In the genomic region with DNA sequence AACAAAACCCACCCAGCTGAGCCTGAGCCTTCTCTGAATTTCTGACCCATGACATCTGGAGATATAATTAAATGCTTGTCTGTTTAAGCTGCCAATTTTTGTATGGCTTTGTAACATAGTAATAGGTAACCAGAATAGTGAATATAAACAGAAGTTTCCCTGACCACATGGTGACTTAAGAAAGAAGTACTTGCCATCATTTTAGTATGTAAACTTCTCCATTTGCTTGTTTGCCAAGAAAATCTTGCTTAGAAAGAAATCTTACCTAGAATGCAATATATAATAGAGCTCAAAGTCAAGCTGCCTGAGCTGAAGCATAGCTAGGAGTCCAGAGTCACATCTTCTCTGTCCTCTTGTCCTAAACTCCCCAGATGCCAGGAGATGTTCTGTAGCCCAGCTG, we compare ENCODE assay signal across 22 cellular contexts.
DNase-seq lines count a peak whose midpoint lies in the region; ATAC-seq, FAIRE-seq and TF ChIP-seq lines count a peak whose summit lies in the region.
"Had no signal": no experiment of that assay in that cellular context is flagged by ENCODE, and none has a peak within 500 bp of the region (broad histone marks: within the 10 kb centered on the region; RNA-seq: fewer than 3 reads in every experiment).

No MANE protein-coding gene starts in this region.

- no peaks in the 10 kb centered on the region for H3K27me3 ChIP-seq in SK-N-SH (ENCODE audit: insufficient read depth)
- H3K27me3 ChIP-seq in small intestine (ENCODE audit: control insufficient read depth in 2 of 2, insufficient read depth in 2 of 2, low read length in 2 of 2) = no peaks in the 10 kb centered on the region

- H3K9me2 ChIP-seq in SK-N-SH = no peaks in the 10 kb centered on the region

- TF ChIP-seq CTCF in SK-N-SH (IDR thresholded peaks at IDR 0.05) = no peak
- TF ChIP-seq CTCF in GM13976 (IDR thresholded peaks at IDR 0.05; ENCODE audit: borderline replicate concordance, control extremely low read depth, extremely low read depth, insufficient read depth, missing control alignments) = no peak

- peaks cover 0 to 14% of the 10 kb centered on the region in 2 experiments; a peak in 3 of 4 replicates for H3K4me1 ChIP-seq in SK-N-SH (ENCODE audit: control insufficient read depth in 1 of 2, insufficient read depth in 2 of 2, low read depth in 1 of 2, low read length in 1 of 2)
- no peaks in the 10 kb centered on the region for H3K4me1 ChIP-seq in small intestine (ENCODE audit: control insufficient read depth in 2 of 2, insufficient read depth in 1 of 2, low read depth in 1 of 2, low read length in 1 of 2)

- peak; percentile 11; the same call in 1 of the 3 replicates for ATAC-seq in SK-N-SH treated with all-trans-retinoic acid at 6 μM for 48 hours
- ATAC-seq in HG03439 (IDR thresholded peaks at IDR 0.05; ENCODE audit: unreplicated experiment) = peak; percentile 25
- no peak for ATAC-seq in HG02798 (IDR thresholded peaks at IDR 0.05; ENCODE audit: poor library complexity, unreplicated experiment)
- ATAC-seq: Panc1, T-cell had no signal

- no peaks in the 10 kb centered on the region for H4K20me1 ChIP-seq in SK-N-SH (ENCODE audit: insufficient read depth)

- H3F3A ChIP-seq in SK-N-SH (replicated peaks; ENCODE audit: insufficient read depth) = peaks cover 3% of the 10 kb centered on the region

- H3K27ac ChIP-seq in SK-N-SH (ENCODE audit: low read depth in 2 of 2, low read length in 1 of 2) = no peak overlapping the region
- H3K27ac ChIP-seq in small intestine (ENCODE audit: low read depth in 1 of 2, low read length in 1 of 2) = peak overlapping the region in 1 of 2 donors; percentile 27
- H3K27ac ChIP-seq: HL-60 had no signal

- CTCF ChIA-PET in SK-N-SH (lab: Yijun Ruan, JAX) = interaction anchor here (0.7 to 1.7 kb wide), 3 partner anchors 22 to 285 kb away, joined by 3 to 4 read pairs (median 3); no protein-coding TSS in a partner anchor

- no peak overlapping the region for H3K4me3 ChIP-seq in SK-N-SH (ENCODE audit: low read depth in 2 of 2, low read length in 1 of 2)
- no peak overlapping the region for H3K4me3 ChIP-seq in small intestine (ENCODE audit: low read depth in 1 of 2, low read length in 2 of 2)

- POLR2A ChIA-PET in SK-N-SH (lab: Yijun Ruan, JAX) = no interaction called here

- TF ChIP-seq EP300 in SK-N-SH (IDR thresholded peaks at IDR 0.05; ENCODE audit: borderline replicate concordance in 1 of 2, low read depth in 1 of 2, low read length in 1 of 2) = no peak

- peaks cover 3% of the 10 kb centered on the region for H3K9me3 ChIP-seq in SK-N-SH
- no peaks in the 10 kb centered on the region for H3K9me3 ChIP-seq in small intestine (ENCODE audit: control insufficient read depth, low read depth)

- no peaks in the 10 kb centered on the region for H3K79me2 ChIP-seq in SK-N-SH (ENCODE audit: insufficient read depth)

- H3K36me3 ChIP-seq in SK-N-SH (replicated peaks in 1 of 2; ENCODE audit: control insufficient read depth in 1 of 2, insufficient read depth in 2 of 2, low read length in 1 of 2) = peaks cover 0 to 7% of the 10 kb centered on the region in 2 experiments
- no peaks in the 10 kb centered on the region for H3K36me3 ChIP-seq in small intestine (ENCODE audit: control insufficient read depth in 2 of 2, insufficient read depth in 2 of 2, low read length in 2 of 2)

- H3K4me2 ChIP-seq in SK-N-SH = no peak overlapping the region

- in situ Hi-C loops in GM13976 (cut with MboI; ENCODE audit: low sequenced_read_pairs, unreplicated experiment) = no loop called here

- FAIRE-seq in small intestine (lab: Jason Lieb, UNC) = no peak
- FAIRE-seq: GM12892, H54, HTR-8/SVneo had no signal

- H2AFZ ChIP-seq in SK-N-SH (ENCODE audit: low read depth) = no peak overlapping the region

- H3K9ac ChIP-seq in SK-N-SH = no peak overlapping the region

- DNase-seq in SK-N-SH (no peak), fibroblast of gingiva (ENCODE audit: low read depth) (peak; percentile 26), NCI-H2227 (lab: John Stamatoyannopoulos, UW; ENCODE audit: unreplicated experiment) (no peak), GM13976 (ENCODE audit: low spot score) (no peak), small intestine (no peak)
- DNase-seq: 8988T, C1 segment of cervical spinal cord, GF-D8, HFFc6, NCI-H1436, NCI-H2029, NCI-H2171, NCI-H82, T-cell had no signal

- no peak for TF ChIP-seq RAD21 in SK-N-SH (IDR thresholded peaks at IDR 0.05; ENCODE audit: low read length)

TF ChIP-seq in SK-N-SH treated with all-trans-retinoic acid at 6 μM for 48 hours, 23 proteins besides CTCF, POLR2A, EP300 and RAD21 (continues in another document):
- no peak for TF ChIP-seq BACH2 (CRISPR knock-in tag; IDR thresholded peaks at IDR 0.05; ENCODE audit: borderline replicate concordance)
- TF ChIP-seq, protein P1, sequence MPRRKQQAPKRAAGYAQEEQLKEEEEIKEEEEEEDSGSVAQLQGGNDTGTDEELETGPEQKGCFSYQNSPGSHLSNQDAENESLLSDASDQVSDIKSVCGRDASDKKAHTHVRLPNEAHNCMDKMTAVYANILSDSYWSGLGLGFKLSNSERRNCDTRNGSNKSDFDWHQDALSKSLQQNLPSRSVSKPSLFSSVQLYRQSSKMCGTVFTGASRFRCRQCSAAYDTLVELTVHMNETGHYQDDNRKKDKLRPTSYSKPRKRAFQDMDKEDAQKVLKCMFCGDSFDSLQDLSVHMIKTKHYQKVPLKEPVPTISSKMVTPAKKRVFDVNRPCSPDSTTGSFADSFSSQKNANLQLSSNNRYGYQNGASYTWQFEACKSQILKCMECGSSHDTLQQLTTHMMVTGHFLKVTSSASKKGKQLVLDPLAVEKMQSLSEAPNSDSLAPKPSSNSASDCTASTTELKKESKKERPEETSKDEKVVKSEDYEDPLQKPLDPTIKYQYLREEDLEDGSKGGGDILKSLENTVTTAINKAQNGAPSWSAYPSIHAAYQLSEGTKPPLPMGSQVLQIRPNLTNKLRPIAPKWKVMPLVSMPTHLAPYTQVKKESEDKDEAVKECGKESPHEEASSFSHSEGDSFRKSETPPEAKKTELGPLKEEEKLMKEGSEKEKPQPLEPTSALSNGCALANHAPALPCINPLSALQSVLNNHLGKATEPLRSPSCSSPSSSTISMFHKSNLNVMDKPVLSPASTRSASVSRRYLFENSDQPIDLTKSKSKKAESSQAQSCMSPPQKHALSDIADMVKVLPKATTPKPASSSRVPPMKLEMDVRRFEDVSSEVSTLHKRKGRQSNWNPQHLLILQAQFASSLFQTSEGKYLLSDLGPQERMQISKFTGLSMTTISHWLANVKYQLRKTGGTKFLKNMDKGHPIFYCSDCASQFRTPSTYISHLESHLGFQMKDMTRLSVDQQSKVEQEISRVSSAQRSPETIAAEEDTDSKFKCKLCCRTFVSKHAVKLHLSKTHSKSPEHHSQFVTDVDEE (CRISPR knock-in tag; IDR thresholded peaks at IDR 0.05) = no peak
- no peak for TF ChIP-seq ISL1 (CRISPR knock-in tag; IDR thresholded peaks at IDR 0.05)
- TF ChIP-seq PPARA (CRISPR knock-in tag; IDR thresholded peaks at IDR 0.05; ENCODE audit: borderline replicate concordance) = no peak
- no peak for TF ChIP-seq ESRRG (CRISPR knock-in tag; IDR thresholded peaks at IDR 0.05)
- TF ChIP-seq ZNF565 (CRISPR knock-in tag; conservative IDR thresholded peaks at IDR 0.05; ENCODE audit: low read depth) = no peak

TF ChIP-seq in SK-N-SH, 30 proteins besides CTCF, POLR2A, EP300 and RAD21:
- TF ChIP-seq RXRA (IDR thresholded peaks at IDR 0.05; ENCODE audit: borderline replicate concordance, low read depth) (no peak), GATA2 (CRISPR knock-in tag; IDR thresholded peaks at IDR 0.05) (no peak), SMC3 (IDR thresholded peaks at IDR 0.05; ENCODE audit: low read depth, low read length) (no peak), YY1 (IDR thresholded peaks at IDR 0.05; ENCODE audit: low read depth) (no peak), NRF1 (IDR thresholded peaks at IDR 0.05; ENCODE audit: low read depth, low read length) (no peak)
- TF ChIP-seq, protein P2, sequence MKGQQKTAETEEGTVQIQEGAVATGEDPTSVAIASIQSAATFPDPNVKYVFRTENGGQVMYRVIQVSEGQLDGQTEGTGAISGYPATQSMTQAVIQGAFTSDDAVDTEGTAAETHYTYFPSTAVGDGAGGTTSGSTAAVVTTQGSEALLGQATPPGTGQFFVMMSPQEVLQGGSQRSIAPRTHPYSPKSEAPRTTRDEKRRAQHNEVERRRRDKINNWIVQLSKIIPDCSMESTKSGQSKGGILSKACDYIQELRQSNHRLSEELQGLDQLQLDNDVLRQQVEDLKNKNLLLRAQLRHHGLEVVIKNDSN (IDR thresholded peaks at IDR 0.05; ENCODE audit: borderline replicate concordance, low read depth) = no peak
- TF ChIP-seq, protein P3, sequence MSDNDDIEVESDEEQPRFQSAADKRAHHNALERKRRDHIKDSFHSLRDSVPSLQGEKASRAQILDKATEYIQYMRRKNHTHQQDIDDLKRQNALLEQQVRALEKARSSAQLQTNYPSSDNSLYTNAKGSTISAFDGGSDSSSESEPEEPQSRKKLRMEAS (IDR thresholded peaks at IDR 0.05; ENCODE audit: low read depth) = no peak
- TF ChIP-seq, protein P4, sequence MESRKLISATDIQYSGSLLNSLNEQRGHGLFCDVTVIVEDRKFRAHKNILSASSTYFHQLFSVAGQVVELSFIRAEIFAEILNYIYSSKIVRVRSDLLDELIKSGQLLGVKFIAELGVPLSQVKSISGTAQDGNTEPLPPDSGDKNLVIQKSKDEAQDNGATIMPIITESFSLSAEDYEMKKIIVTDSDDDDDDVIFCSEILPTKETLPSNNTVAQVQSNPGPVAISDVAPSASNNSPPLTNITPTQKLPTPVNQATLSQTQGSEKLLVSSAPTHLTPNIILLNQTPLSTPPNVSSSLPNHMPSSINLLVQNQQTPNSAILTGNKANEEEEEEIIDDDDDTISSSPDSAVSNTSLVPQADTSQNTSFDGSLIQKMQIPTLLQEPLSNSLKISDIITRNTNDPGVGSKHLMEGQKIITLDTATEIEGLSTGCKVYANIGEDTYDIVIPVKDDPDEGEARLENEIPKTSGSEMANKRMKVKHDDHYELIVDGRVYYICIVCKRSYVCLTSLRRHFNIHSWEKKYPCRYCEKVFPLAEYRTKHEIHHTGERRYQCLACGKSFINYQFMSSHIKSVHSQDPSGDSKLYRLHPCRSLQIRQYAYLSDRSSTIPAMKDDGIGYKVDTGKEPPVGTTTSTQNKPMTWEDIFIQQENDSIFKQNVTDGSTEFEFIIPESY (IDR thresholded peaks at IDR 0.05; ENCODE audit: borderline replicate concordance, low read depth) = no peak
